ENCODE assay signal across 9 cellular contexts in genomic region chr1:225735252-225736149, GRCh38. TPM values are rescaled to one million over a fixed set of nuclear protein-coding genes. Genes with fewer than 3 reads are reported as not detected.
DNase-seq lines count a peak whose midpoint lies in the region; ATAC-seq and TF ChIP-seq lines count a peak whose summit lies in the region.
"Had no signal": no experiment of that assay in that cellular context is flagged by ENCODE, and none has a peak within 500 bp of the region (broad histone marks: within the 10 kb centered on the region; RNA-seq: fewer than 3 reads in every experiment).

No MANE protein-coding gene starts in this region.

- H3K27ac ChIP-seq in mesodermal cell (ENCODE audit: low read depth, low read length, severe bottlenecking) (peak overlapping the region; percentile 77), aorta (ENCODE audit: low read depth in 1 of 2, low read length in 2 of 2) (peak overlapping the region; percentile 85 to 91)
- H3K27ac ChIP-seq: 22Rv1 had no signal

- no peaks in the 10 kb centered on the region for H3K36me3 Mint-ChIP-seq in chondrocyte (ENCODE audit: low read depth)

- peak; percentile 53 for TF ChIP-seq CTCF in chondrocyte (IDR thresholded peaks at IDR 0.05)

- H3K9me3 Mint-ChIP-seq in chondrocyte (ENCODE audit: low read depth): no peaks in the 10 kb centered on the region

- ATAC-seq in aorta (ENCODE audit: low FRiP score) (peak; percentile 89), HG03139 (IDR thresholded peaks at IDR 0.05; ENCODE audit: unreplicated experiment) (no peak), GM18861 (IDR thresholded peaks at IDR 0.05; ENCODE audit: unreplicated experiment) (no peak)

- peak; percentile 7 for DNase-seq in NCI-H1105 treated with DMSO at 0.1 percent for 48 hours (lab: John Stamatoyannopoulos, UW)
- DNase-seq in NCI-H1105 (lab: John Stamatoyannopoulos, UW): no peak
- no peak for DNase-seq in chondrocyte (ENCODE audit: low spot score)
- DNase-seq in aorta: peak; percentile 84 to 89
- DNase-seq in stimulated activated CD4-positive, alpha-beta T cell treated with anti-CD3 and anti-CD28 coated beads, Interleukin-12 subunit alpha, Interleukin-12 subunit beta, amount 100 ng/mL, for 4 hours: no peak

- no peak overlapping the region for H3K4me3 ChIP-seq in mesodermal cell (ENCODE audit: extremely low read depth, insufficient read depth, low read length, poor library complexity, severe bottlenecking)
- no peak overlapping the region for H3K4me3 ChIP-seq in aorta (ENCODE audit: low read length in 2 of 2)

- no peaks in the 10 kb centered on the region for H3K27me3 ChIP-seq in aorta (ENCODE audit: control insufficient read depth in 1 of 2, insufficient read depth in 2 of 2, low read length in 1 of 2)

- H3K27ac Mint-ChIP-seq in chondrocyte (ENCODE audit: unreplicated experiment): peak overlapping the region; percentile 92

- WGBS in mesodermal cell (ENCODE audit: insufficient coverage in 2 of 2), 2 experiments: 80 to 91% methylated on average over 11 of the region's 12 CpGs
- WGBS in aorta, 2 donors: 26 to 32% methylated on average over 12 of the region's 12 CpGs

- intact Hi-C loops in aorta (cut with DNase I): loop anchor here in 1 of 2 donors (5.0 kb wide), 1 partner anchor 33 kb away; no protein-coding TSS in a partner anchor

- H3K4me1 ChIP-seq in mesodermal cell (ENCODE audit: control insufficient read depth, insufficient read depth, low read length, poor library complexity, severe bottlenecking) (peaks cover 10% of the 10 kb centered on the region), aorta (ENCODE audit: control insufficient read depth in 1 of 2, insufficient read depth in 2 of 2, low read length in 2 of 2) (peaks cover 3 to 5% of the 10 kb centered on the region in 2 donors)

- no peaks in the 10 kb centered on the region for H3K27me3 Mint-ChIP-seq in chondrocyte (ENCODE audit: low read depth)

- H3K9me3 ChIP-seq in mesodermal cell (ENCODE audit: control insufficient read depth, low read length): no peaks in the 10 kb centered on the region
- no peaks in the 10 kb centered on the region for H3K9me3 ChIP-seq in aorta (ENCODE audit: control insufficient read depth, low read length)

- H3K4me1 Mint-ChIP-seq in chondrocyte (ENCODE audit: low read depth): peaks cover 42% of the 10 kb centered on the region

- H3K36me3 ChIP-seq in mesodermal cell (ENCODE audit: control insufficient read depth, insufficient read depth, low read length) (no peaks in the 10 kb centered on the region), aorta (ENCODE audit: control insufficient read depth in 1 of 2, insufficient read depth in 2 of 2, low read length in 1 of 2) (no peaks in the 10 kb centered on the region)

- H3K4me3 Mint-ChIP-seq in chondrocyte (ENCODE audit: unreplicated experiment): peak overlapping the region; percentile 37

RNA-seq across cellular contexts. Expression of gene SRP9, which starts 42.1 kb away (rescaled TPM):
- 190 to 207 TPM (median 200 TPM) in 3 replicates for total RNA-seq in chondrocyte
- polyA plus RNA-seq in mesodermal cell (2013, experiment 1 of 2): 331 TPM
- polyA plus RNA-seq in mesodermal cell (2013, experiment 2 of 2): 382 TPM
- total RNA-seq in aorta: 100 to 1,000 TPM; 128 to 140 TPM
- 100 to 1,000 TPM; 180 to 390 TPM for polyA plus RNA-seq in aorta

Comparison
In these comparisons a context has a peak if more than half of its experiments do, and no peak if none do; other contexts are left out.
1. DNase-seq: peak in NCI-H1105 treated with DMSO at 0.1 percent for 48 hours (single experiment) and aorta (2 of 2); none in NCI-H1105 (single experiment), chondrocyte (single experiment) and stimulated activated CD4-positive, alpha-beta T cell treated with anti-CD3 and anti-CD28 coated beads, Interleukin-12 subunit alpha, Interleukin-12 subunit beta, amount 100 ng/mL, for 4 hours (single experiment).